Comparison of ENCODE assay signal across 21 cellular contexts in the genomic region with DNA sequence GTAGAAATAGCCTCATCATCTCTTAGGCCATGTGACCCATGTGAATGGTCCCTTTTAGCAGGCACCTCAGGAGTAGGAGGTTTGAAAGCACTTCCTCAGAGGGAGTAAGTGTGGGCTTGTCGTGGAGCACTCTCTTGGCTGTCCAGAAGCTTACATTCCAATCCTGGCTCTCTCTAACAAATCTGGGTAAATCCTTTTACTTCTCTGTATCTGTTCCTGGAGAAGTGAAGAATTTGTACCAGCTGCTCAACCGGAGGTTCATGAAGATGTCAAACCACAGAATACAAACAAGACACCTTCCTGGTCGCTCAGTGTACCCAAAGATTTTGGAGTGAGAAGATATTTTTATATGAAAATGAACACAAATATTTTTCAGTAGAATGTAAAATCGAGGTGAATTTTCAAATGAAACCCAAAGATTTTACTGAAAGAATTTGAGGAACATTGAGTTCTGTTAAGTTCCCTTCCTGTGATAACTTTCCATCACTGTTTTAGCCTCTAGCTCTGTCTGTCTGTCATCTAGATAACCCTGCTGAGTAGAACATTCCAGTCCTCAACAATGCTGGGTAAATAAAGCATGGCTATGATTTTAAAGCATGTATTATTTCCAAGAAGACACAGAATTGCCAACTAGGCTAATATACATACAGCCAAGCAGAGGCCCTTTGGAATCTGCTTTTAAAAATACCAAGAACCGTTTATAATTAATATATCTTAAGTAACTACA.
DNase-seq lines count a peak whose midpoint lies in the region; ATAC-seq and TF ChIP-seq lines count a peak whose summit lies in the region.
"Had no signal": no experiment of that assay in that cellular context is flagged by ENCODE, and none has a peak within 500 bp of the region (broad histone marks: within the 10 kb centered on the region; RNA-seq: fewer than 3 reads in every experiment).

No MANE protein-coding gene starts in this region.

- H3K9me3 ChIP-seq in body of pancreas = no peaks in the 10 kb centered on the region
- H3K9me3 ChIP-seq: A549, uterus had no signal

- no peaks in the 10 kb centered on the region for H3K36me3 ChIP-seq in body of pancreas (replicated peaks in 1 of 2; ENCODE audit: insufficient read depth in 1 of 2, low read depth in 2 of 2)
- H3K36me3 ChIP-seq: uterus had no signal

- peak overlapping the region; percentile 65 for H3K27ac ChIP-seq in caudate nucleus (ENCODE audit: low read depth, low read length)
- no peak overlapping the region for H3K27ac ChIP-seq in body of pancreas
- H3K27ac ChIP-seq: A549, uterus, VCaP had no signal

- 77 to 79% methylated on average over 5 of the region's 5 CpGs for WGBS in body of pancreas, 2 donors

- TF ChIP-seq CTCF in body of pancreas (IDR thresholded peaks at IDR 0.05) = no peak

- TF ChIP-seq POLR2A in body of pancreas (IDR thresholded peaks at IDR 0.05) = no peak

- ATAC-seq in body of pancreas = no peak
- no peak for ATAC-seq in HG02798 (IDR thresholded peaks at IDR 0.05; ENCODE audit: poor library complexity, unreplicated experiment)
- ATAC-seq: A549, left lobe of liver had no signal

- peak; percentile 8 for DNase-seq in AG08396 (ENCODE audit: low spot score)
- DNase-seq in NCI-H82 (lab: John Stamatoyannopoulos, UW) = peak; percentile 18
- DNase-seq in caudate nucleus (lab: John Stamatoyannopoulos, UW) = no peak
- DNase-seq in myocyte (ENCODE audit: low read depth) = peak; percentile 48
- DNase-seq in body of pancreas = no peak
- no peak for DNase-seq in epidermal melanocyte (ENCODE audit: insufficient read length, low spot score)
- DNase-seq in dermis blood vessel endothelial cell = no peak
- DNase-seq: activated CD4-positive, alpha-beta T cell treated with anti-CD3 and anti-CD28 coated beads, Interleukin-2, amount 10 ng/mL, durations not matched to agents 7 days and 5 days; activated CD8-positive, alpha-beta memory T cell treated with anti-CD3 and anti-CD28 coated beads, Interleukin-2, amount 50 U/mL, for 4 hours; activated effector memory CD4-positive, alpha-beta T cell treated with Interleukin-2 at 50 U/mL for 16 hours; C1 segment of cervical spinal cord; effector CD8-positive, alpha-beta T cell; head of caudate nucleus; NCI-H146; NCI-H69; retina; uterus had no signal

- H3K4me3 ChIP-seq in body of pancreas = no peak overlapping the region
- H3K4me3 ChIP-seq: A549, uterus had no signal

- H3K4me1 ChIP-seq in body of pancreas = no peaks in the 10 kb centered on the region
- H3K4me1 ChIP-seq: A549, uterus had no signal

- no peaks in the 10 kb centered on the region for H3K27me3 ChIP-seq in body of pancreas
- H3K27me3 ChIP-seq: uterus had no signal

- intact Hi-C loops in body of pancreas (cut with DNase I) = no loop called here

Comparison
In these comparisons a context has a peak if more than half of its experiments do, and no peak if none do; other contexts are left out.
1. DNase-seq: peak in AG08396 (single experiment), NCI-H82 (single experiment) and myocyte (single experiment); none in caudate nucleus (0 of 61), body of pancreas (0 of 4), epidermal melanocyte (single experiment) and dermis blood vessel endothelial cell (single experiment).